13 cellular contexts compared by ENCODE assay signal in genomic region chr12:27732281-27732680, GRCh38. TPM values are rescaled to one million over a fixed set of nuclear protein-coding genes. Genes with fewer than 3 reads are reported as not detected.
DNase-seq lines count a peak whose midpoint lies in the region; ATAC-seq and TF ChIP-seq lines count a peak whose summit lies in the region.
"Had no signal": no experiment of that assay in that cellular context is flagged by ENCODE, and none has a peak within 500 bp of the region (broad histone marks: within the 10 kb centered on the region; RNA-seq: fewer than 3 reads in every experiment).

No MANE protein-coding gene starts in this region.

- H2BK120ac ChIP-seq in H9 (ENCODE audit: low read depth, low read length, poor library complexity, severe bottlenecking): no peak overlapping the region

- no peak overlapping the region for H3K56ac ChIP-seq in H9 (ENCODE audit: insufficient read length, low read depth, low read length)

- no peak overlapping the region for H3K4me3 ChIP-seq in tibial artery

- no peak overlapping the region for H2BK20ac ChIP-seq in H9 (ENCODE audit: low read depth, low read length, poor library complexity, severe bottlenecking)

- ATAC-seq in SK-N-SH treated with all-trans-retinoic acid at 6 μM for 48 hours: peak; percentile 71; the same call in 2 of the 3 replicates
- ATAC-seq in GM21390 (IDR thresholded peaks at IDR 0.05; ENCODE audit: unreplicated experiment): no peak
- ATAC-seq: Right ventricle myocardium inferior had no signal

- H3K27ac ChIP-seq in H9 (ENCODE audit: insufficient read length, low read depth, low read length): no peak overlapping the region
- no peak overlapping the region for H3K27ac ChIP-seq in tibial artery
- H3K27ac ChIP-seq: HL-60 had no signal

- H3K9me3 ChIP-seq in H9 (ENCODE audit: control insufficient read depth, low read depth, low read length): no peaks in the 10 kb centered on the region
- H3K9me3 ChIP-seq in tibial artery: no peaks in the 10 kb centered on the region

- H3K23ac ChIP-seq in H9 (ENCODE audit: insufficient read length, low read depth, low read length): no peak overlapping the region

- H3K14ac ChIP-seq in H9 (ENCODE audit: insufficient read depth, low read length): no peak overlapping the region

- no peak overlapping the region for H2BK15ac ChIP-seq in H9 (ENCODE audit: low read depth, low read length)

- H3K4ac ChIP-seq in H9 (ENCODE audit: low read depth, low read length): no peak overlapping the region

- H4K8ac ChIP-seq in H9 (replicated peaks; ENCODE audit: insufficient read length, low read depth, low read length): no peak overlapping the region

- H3K9me3 Mint-ChIP-seq in H9: no peaks in the 10 kb centered on the region
- H3K9me3 Mint-ChIP-seq: type B pancreatic cell had no signal

- no peaks in the 10 kb centered on the region for H3K4me1 Mint-ChIP-seq in H9

- H3K79me1 ChIP-seq in H9 (ENCODE audit: insufficient read depth, low read depth, low read length, poor library complexity, severe bottlenecking): peaks cover 3% of the 10 kb centered on the region

- peak; percentile 18 for DNase-seq in DMS53 treated with DMSO at 0.1 percent for 48 hours (lab: John Stamatoyannopoulos, UW; ENCODE audit: unreplicated experiment)
- peak; percentile 57 for DNase-seq in H9
- DNase-seq in left kidney (ENCODE audit: low read depth, low spot score): peak; percentile 18
- no peak for DNase-seq in dedifferentiated amniotic fluid mesenchymal stem cell (ENCODE audit: extremely low spot score)
- DNase-seq in anterior cingulate cortex (lab: John Stamatoyannopoulos, UW): no peak
- no peak for DNase-seq in tibial artery
- DNase-seq: activated gamma-delta T cell treated with Interleukin-2 at 50 U/mL for 16 hours had no signal

- H2BK5ac ChIP-seq in H9 (ENCODE audit: insufficient read length, low read length): no peak overlapping the region

- H3K9ac ChIP-seq in H9 (ENCODE audit: extremely low read depth, insufficient read length, low read length): no peak overlapping the region

- intact Hi-C loops in tibial artery (cut with DNase I; ENCODE audit: low total_unique reads): no loop called here

- no peak overlapping the region for H2AK5ac ChIP-seq in H9 (ENCODE audit: insufficient read length, low read length)

- no peak overlapping the region for H3T11ph ChIP-seq in H9 (ENCODE audit: low read length)

- H3K4me1 ChIP-seq in H9 (ENCODE audit: insufficient read depth, low read length): no peaks in the 10 kb centered on the region
- no peaks in the 10 kb centered on the region for H3K4me1 ChIP-seq in tibial artery

- no peaks in the 10 kb centered on the region for H3K27me3 Mint-ChIP-seq in H9 (ENCODE audit: low read depth)
- H3K27me3 Mint-ChIP-seq: type B pancreatic cell had no signal

- no peak overlapping the region for H2AFZ ChIP-seq in H9 (ENCODE audit: low read length)

- no peak overlapping the region for H3K4me2 ChIP-seq in H9 (ENCODE audit: insufficient read depth, insufficient read length, low read length)

- H3K36me3 Mint-ChIP-seq in H9 (ENCODE audit: insufficient read depth in 1 of 3, low read depth in 3 of 3): peaks cover 2 to 35% (median 28%) of the 10 kb centered on the region in 3 experiments; a peak in 6 of 7 replicates

- H3K36me3 ChIP-seq in tibial artery: peaks cover 16 to 52% (median 19%) of the 10 kb centered on the region in 3 donors

- H3K79me2 ChIP-seq in H9 (ENCODE audit: insufficient read depth, low read length): no peaks in the 10 kb centered on the region

- no peaks in the 10 kb centered on the region for H3K23me2 ChIP-seq in H9 (ENCODE audit: insufficient read length, low read depth, low read length, poor library complexity, severe bottlenecking)

- no peak overlapping the region for H4K5ac ChIP-seq in H9 (ENCODE audit: insufficient read length, low read depth, low read length)

- no peak overlapping the region for H2BK12ac ChIP-seq in H9 (ENCODE audit: insufficient read length, low read depth, low read length)

- H3K27ac Mint-ChIP-seq in H9: no peak overlapping the region
- H3K27ac Mint-ChIP-seq: type B pancreatic cell had no signal

- WGBS in H9 (ENCODE audit: extremely low coverage, insufficient read length, low lambda C conversion rate): no CpG with 5 or more reads among the region's 2 CpGs

- no peaks in the 10 kb centered on the region for H3K27me3 ChIP-seq in H9 (ENCODE audit: insufficient read depth, low read length)
- H3K27me3 ChIP-seq in tibial artery: no peaks in the 10 kb centered on the region

- H3K4me3 Mint-ChIP-seq in H9: no peak overlapping the region
- H3K4me3 Mint-ChIP-seq: type B pancreatic cell had no signal

- TF ChIP-seq CTCF in H9 (conservative IDR thresholded peaks at IDR 0.05) (peak; percentile 55), tibial artery (IDR thresholded peaks at IDR 0.05) (no peak)

- no peak overlapping the region for H3K18ac ChIP-seq in H9 (ENCODE audit: insufficient read length, low read depth, low read length)

- H4K20me1 ChIP-seq in H9 (ENCODE audit: control insufficient read depth, insufficient read depth, insufficient read length): no peaks in the 10 kb centered on the region

- H4K91ac ChIP-seq in H9 (ENCODE audit: insufficient read length, low read depth, low read length): no peak overlapping the region

TF ChIP-seq in SK-N-SH treated with all-trans-retinoic acid at 6 μM for 48 hours, 23 proteins besides CTCF, POLR2A, EP300 and RAD21:
- TF ChIP-seq CSDC2 (CRISPR knock-in tag; IDR thresholded peaks at IDR 0.05) (no peak), TCF4 (CRISPR knock-in tag; IDR thresholded peaks at IDR 0.05; ENCODE audit: borderline replicate concordance) (no peak)

RNA-seq across cellular contexts. Expression of gene MRPS35, which starts 21.6 kb away (rescaled TPM):
- total RNA-seq in H9 (2021): 43.6 and 45.4 TPM in 2 replicates

RNA-seq across cellular contexts. Expression of gene REP15, which starts 36.0 kb away (rescaled TPM):
- 0.20 and 1.3 TPM in 2 replicates for total RNA-seq in H9 (2021)

RNA-seq across cellular contexts. Expression of gene KLHL42, which starts 47.8 kb away (rescaled TPM):
- total RNA-seq in H9 (2021): 35.8 and 37.0 TPM in 2 replicates

RNA-seq across cellular contexts. Expression of gene MANSC4, which starts 47.8 kb away (rescaled TPM):
- total RNA-seq in H9 (2021): not detected in 2 replicates
- total RNA-seq: Right ventricle myocardium inferior, skeletal muscle tissue had no signal

Comparison
In these comparisons a context has a peak if more than half of its experiments do, and no peak if none do; other contexts are left out.
1. DNase-seq: peak in DMS53 treated with DMSO at 0.1 percent for 48 hours (single experiment), H9 (single experiment) and left kidney (single experiment); none in dedifferentiated amniotic fluid mesenchymal stem cell (single experiment), anterior cingulate cortex (0 of 58) and tibial artery (0 of 2).